Comparison of ENCODE assay signal across 2 cellular contexts in the genomic region with DNA sequence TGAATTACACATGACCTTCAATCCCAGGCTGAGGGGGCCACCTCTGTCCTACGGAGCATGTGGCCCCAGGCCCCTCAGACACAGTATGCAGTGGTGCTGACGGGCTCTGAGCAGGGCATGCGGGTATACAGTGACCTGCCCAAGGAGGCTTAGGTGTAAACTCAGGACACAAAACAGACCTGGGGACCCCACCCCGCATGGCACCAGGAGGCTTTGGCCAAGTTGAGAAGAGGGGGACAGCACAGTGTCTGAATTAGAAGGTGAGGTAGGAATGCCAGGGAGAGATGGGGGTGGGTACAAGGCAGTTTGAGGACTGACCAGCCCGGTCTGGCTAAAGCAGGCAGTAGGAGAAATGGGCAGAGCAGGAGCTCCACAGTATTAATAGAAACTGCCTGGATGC.
TF ChIP-seq lines count a peak whose summit lies in the region.

No MANE protein-coding gene starts in this region.

TF ChIP-seq in GM23338, 12 proteins besides CTCF, POLR2A, EP300 and RAD21 (continued from another document):
- TF ChIP-seq, protein P1, sequence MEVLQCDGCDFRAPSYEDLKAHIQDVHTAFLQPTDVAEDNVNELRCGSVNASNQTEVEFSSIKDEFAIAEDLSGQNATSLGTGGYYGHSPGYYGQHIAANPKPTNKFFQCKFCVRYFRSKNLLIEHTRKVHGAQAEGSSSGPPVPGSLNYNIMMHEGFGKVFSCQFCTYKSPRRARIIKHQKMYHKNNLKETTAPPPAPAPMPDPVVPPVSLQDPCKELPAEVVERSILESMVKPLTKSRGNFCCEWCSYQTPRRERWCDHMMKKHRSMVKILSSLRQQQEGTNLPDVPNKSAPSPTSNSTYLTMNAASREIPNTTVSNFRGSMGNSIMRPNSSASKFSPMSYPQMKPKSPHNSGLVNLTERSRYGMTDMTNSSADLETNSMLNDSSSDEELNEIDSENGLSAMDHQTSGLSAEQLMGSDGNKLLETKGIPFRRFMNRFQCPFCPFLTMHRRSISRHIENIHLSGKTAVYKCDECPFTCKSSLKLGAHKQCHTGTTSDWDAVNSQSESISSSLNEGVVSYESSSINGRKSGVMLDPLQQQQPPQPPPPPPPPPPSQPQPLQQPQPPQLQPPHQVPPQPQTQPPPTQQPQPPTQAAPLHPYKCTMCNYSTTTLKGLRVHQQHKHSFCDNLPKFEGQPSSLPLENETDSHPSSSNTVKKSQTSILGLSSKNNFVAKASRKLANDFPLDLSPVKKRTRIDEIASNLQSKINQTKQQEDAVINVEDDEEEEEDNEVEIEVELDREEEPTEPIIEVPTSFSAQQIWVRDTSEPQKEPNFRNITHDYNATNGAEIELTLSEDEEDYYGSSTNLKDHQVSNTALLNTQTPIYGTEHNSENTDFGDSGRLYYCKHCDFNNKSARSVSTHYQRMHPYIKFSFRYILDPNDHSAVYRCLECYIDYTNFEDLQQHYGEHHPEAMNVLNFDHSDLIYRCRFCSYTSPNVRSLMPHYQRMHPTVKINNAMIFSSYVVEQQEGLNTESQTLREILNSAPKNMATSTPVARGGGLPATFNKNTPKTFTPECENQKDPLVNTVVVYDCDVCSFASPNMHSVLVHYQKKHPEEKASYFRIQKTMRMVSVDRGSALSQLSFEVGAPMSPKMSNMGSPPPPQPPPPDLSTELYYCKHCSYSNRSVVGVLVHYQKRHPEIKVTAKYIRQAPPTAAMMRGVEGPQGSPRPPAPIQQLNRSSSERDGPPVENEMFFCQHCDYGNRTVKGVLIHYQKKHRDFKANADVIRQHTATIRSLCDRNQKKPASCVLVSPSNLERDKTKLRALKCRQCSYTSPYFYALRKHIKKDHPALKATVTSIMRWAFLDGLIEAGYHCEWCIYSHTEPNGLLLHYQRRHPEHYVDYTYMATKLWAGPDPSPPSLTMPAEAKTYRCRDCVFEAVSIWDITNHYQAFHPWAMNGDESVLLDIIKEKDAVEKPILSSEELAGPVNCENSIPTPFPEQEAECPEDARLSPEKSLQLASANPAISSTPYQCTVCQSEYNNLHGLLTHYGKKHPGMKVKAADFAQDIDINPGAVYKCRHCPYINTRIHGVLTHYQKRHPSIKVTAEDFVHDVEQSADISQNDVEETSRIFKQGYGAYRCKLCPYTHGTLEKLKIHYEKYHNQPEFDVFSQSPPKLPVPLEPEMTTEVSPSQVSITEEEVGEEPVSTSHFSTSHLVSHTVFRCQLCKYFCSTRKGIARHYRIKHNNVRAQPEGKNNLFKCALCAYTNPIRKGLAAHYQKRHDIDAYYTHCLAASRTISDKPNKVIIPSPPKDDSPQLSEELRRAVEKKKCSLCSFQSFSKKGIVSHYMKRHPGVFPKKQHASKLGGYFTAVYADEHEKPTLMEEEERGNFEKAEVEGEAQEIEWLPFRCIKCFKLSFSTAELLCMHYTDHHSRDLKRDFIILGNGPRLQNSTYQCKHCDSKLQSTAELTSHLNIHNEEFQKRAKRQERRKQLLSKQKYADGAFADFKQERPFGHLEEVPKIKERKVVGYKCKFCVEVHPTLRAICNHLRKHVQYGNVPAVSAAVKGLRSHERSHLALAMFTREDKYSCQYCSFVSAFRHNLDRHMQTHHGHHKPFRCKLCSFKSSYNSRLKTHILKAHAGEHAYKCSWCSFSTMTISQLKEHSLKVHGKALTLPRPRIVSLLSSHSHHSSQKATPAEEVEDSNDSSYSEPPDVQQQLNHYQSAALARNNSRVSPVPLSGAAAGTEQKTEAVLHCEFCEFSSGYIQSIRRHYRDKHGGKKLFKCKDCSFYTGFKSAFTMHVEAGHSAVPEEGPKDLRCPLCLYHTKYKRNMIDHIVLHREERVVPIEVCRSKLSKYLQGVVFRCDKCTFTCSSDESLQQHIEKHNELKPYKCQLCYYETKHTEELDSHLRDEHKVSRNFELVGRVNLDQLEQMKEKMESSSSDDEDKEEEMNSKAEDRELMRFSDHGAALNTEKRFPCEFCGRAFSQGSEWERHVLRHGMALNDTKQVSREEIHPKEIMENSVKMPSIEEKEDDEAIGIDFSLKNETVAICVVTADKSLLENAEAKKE (CRISPR knock-in tag; IDR thresholded peaks at IDR 0.05), result no peak
- no peak for TF ChIP-seq EZH2phosphoT487 (IDR thresholded peaks at IDR 0.05; ENCODE audit: unreplicated experiment)
- no peak for TF ChIP-seq EZH2 (IDR thresholded peaks at IDR 0.05; ENCODE audit: low read depth, unreplicated experiment)
- no peak for TF ChIP-seq JUNB (IDR thresholded peaks at IDR 0.05; ENCODE audit: unreplicated experiment)
- TF ChIP-seq ZNF114 (CRISPR knock-in tag; IDR thresholded peaks at IDR 0.05), result no peak
- TF ChIP-seq POLR2AphosphoS5 (IDR thresholded peaks at IDR 0.05; ENCODE audit: low read depth), result no peak

TF ChIP-seq in H1, 55 proteins besides CTCF, POLR2A, EP300 and RAD21:
- TF ChIP-seq, protein P2, sequence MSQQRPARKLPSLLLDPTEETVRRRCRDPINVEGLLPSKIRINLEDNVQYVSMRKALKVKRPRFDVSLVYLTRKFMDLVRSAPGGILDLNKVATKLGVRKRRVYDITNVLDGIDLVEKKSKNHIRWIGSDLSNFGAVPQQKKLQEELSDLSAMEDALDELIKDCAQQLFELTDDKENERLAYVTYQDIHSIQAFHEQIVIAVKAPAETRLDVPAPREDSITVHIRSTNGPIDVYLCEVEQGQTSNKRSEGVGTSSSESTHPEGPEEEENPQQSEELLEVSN (IDR thresholded peaks at IDR 0.05), result no peak
- no peak for TF ChIP-seq RXRA (IDR thresholded peaks at IDR 0.05; ENCODE audit: insufficient read depth, low read depth, low read length)
- TF ChIP-seq JUN (IDR thresholded peaks at IDR 0.05; ENCODE audit: low read depth, low read length), result no peak
- no peak for TF ChIP-seq BCL11A (IDR thresholded peaks at IDR 0.05; ENCODE audit: low read depth in 2 of 2, low read length in 2 of 2)
- no peak for TF ChIP-seq HDAC6 (IDR thresholded peaks at IDR 0.05; ENCODE audit: low read depth, low read length)
- TF ChIP-seq FOSL1 (IDR thresholded peaks at IDR 0.05; ENCODE audit: insufficient read depth, low read depth, low read length), result no peak
- TF ChIP-seq TAF1 (IDR thresholded peaks at IDR 0.05; ENCODE audit: low read depth, low read length), result no peak
- no peak for TF ChIP-seq TBP (IDR thresholded peaks at IDR 0.05; ENCODE audit: low read depth, low read length)
- TF ChIP-seq EZH2 (IDR thresholded peaks at IDR 0.05; ENCODE audit: low read depth, low read length, severe bottlenecking), result no peak
